Comparison of ENCODE assay signal across 8 cellular contexts in the genomic region with DNA sequence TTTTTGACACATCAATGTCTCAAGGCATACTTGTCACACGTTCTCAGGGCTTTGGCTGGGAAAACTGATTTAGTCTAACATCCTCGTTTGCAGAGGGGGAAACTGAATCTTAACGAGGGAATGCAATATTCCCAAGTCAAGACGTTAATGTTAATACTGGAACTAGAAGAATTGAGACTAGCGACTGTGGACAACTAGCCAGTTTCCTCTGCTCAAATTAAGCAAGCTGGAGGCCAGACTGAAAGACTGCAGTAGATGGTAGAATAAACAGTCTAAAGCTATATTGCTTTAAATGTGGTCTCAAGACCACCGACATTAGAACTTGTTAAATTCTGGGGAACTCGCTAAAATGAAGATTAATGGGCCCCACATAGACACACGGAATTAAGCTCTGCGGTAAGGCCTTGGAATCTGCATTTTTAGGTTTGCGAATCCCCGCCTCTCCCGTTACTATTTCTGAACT. TPM values are rescaled to one million over a fixed set of nuclear protein-coding genes. Genes with fewer than 3 reads are reported as not detected.
DNase-seq lines count a peak whose midpoint lies in the region; ATAC-seq and TF ChIP-seq lines count a peak whose summit lies in the region.

No MANE protein-coding gene starts in this region.

- ATAC-seq in HG03469 (IDR thresholded peaks at IDR 0.05; ENCODE audit: unreplicated experiment), result no peak

- intact Hi-C loops in CD14-positive monocyte (cut with micrococcal nuclease), result loop anchor here (1.0 to 5.0 kb wide), 2 partner anchors 52 to 116 kb away; no protein-coding TSS in a partner anchor

- H4K20me1 ChIP-seq in GM23248 (ENCODE audit: insufficient read depth), result no peaks in the 10 kb centered on the region

- peak overlapping the region; percentile 82 for H3K9ac ChIP-seq in GM23248

- TF ChIP-seq CTCF in CD14-positive monocyte (IDR thresholded peaks at IDR 0.05) (no peak), foreskin fibroblast (IDR thresholded peaks at IDR 0.05; ENCODE audit: low read depth, low read length) (no peak)

- peaks cover 0 to 4% (median 0%) of the 10 kb centered on the region in 7 donors for H3K9me3 Mint-ChIP-seq in CD14-positive monocyte

- H3K36me3 ChIP-seq in GM23248 (ENCODE audit: low read depth), result peaks cover 14% of the 10 kb centered on the region; the same call in 1 of the 2 replicates

- H3K4me3 Mint-ChIP-seq in CD14-positive monocyte, result peak overlapping the region; percentile 97 to 99

- peak overlapping the region; percentile 76 for H3K27ac ChIP-seq in GM23248

- WGBS in GM23248 (ENCODE audit: low coverage in 1 of 2, low lambda C conversion rate in 2 of 2, missing lambda C conversion rate in 2 of 2), 2 experiments, result 1 to 2% methylated on average over 12 of the region's 12 CpGs

- no peaks in the 10 kb centered on the region for H3K27me3 Mint-ChIP-seq in CD14-positive monocyte (ENCODE audit: low read depth in 3 of 3)

- H3K4me2 ChIP-seq in GM23248 (ENCODE audit: unreplicated experiment), result peak overlapping the region; percentile 84

- H3K36me3 Mint-ChIP-seq in CD14-positive monocyte, result peaks cover 20 to 28% of the 10 kb centered on the region in 2 donors

- no peaks in the 10 kb centered on the region for H3K27me3 ChIP-seq in GM23248 (replicated peaks; ENCODE audit: insufficient read depth)

- peak overlapping the region; percentile 91 for H2AFZ ChIP-seq in GM23248

- H3K4me3 ChIP-seq in GM23248 (peak overlapping the region; percentile 85), foreskin fibroblast (ENCODE audit: low read depth in 1 of 2, low read length in 2 of 2) (peak overlapping the region; percentile 91 to 95)

- no peaks in the 10 kb centered on the region for H3K9me2 ChIP-seq in GM23248 (ENCODE audit: insufficient read depth)

- DNase-seq in CD14-positive monocyte (ENCODE audit: low spot score) (no peak), GM23248 (no peak), SKM-1 treated with dmso at 0.1 percent for 144 hours (lab: John Stamatoyannopoulos, UW; ENCODE audit: unreplicated experiment) (peak; percentile 57), foreskin fibroblast (peak in 1 of 2 donors; percentile 38), pulmonary artery endothelial cell (ENCODE audit: low read depth, low spot score) (peak; percentile 5), COR-L47 (lab: John Stamatoyannopoulos, UW) (no peak)
- DNase-seq in stimulated activated CD4-positive, alpha-beta T cell treated with anti-CD3 and anti-CD28 coated beads, Interleukin-15, amount 100 ng/mL, for 24 hours, result no peak

- peaks cover 8% of the 10 kb centered on the region; the same call in 1 of the 2 replicates for H3F3A ChIP-seq in GM23248 (ENCODE audit: insufficient read depth)

- H3K27ac Mint-ChIP-seq in CD14-positive monocyte, result peak overlapping the region; percentile 97 to 99 (median 98)

- H3K4me1 Mint-ChIP-seq in CD14-positive monocyte, result peaks cover 41% of the 10 kb centered on the region

- H3K9me3 ChIP-seq in GM23248 (ENCODE audit: low read depth), result no peaks in the 10 kb centered on the region

- peaks cover 9% of the 10 kb centered on the region; the same call in 1 of the 2 replicates for H3K4me1 ChIP-seq in GM23248 (ENCODE audit: insufficient read depth)

- in situ Hi-C loops in GM23248 (cut with MboI), result no loop called here

- H3K79me2 ChIP-seq in GM23248 (ENCODE audit: insufficient read depth), result peaks cover 41% of the 10 kb centered on the region

RNA-seq across cellular contexts. Expression of gene TFAM, which starts 0.6 kb away (rescaled TPM):
- polyA plus RNA-seq in CD14-positive monocyte (10 to 100 TPM; 33.8 to 34.4 TPM), GM23248 (2016; fragmentation: Nextera tagmentation; extraction: Ambion mirVana) (17.8 and 20.6 TPM in 2 replicates)
- total RNA-seq in GM23248 (2014; rRNA removed; shearing (Covaris generic)), result 12.5 and 20.0 TPM in 2 replicates
- total RNA-seq in pulmonary artery endothelial cell, result 58.6 and 61.0 TPM in 2 replicates

RNA-seq across cellular contexts. Expression of gene UBE2D1, which starts 49.8 kb away (rescaled TPM):
- polyA plus RNA-seq in CD14-positive monocyte, result 100 to 1,000 TPM; 107 to 119 TPM
- 14.3 and 17.7 TPM in 2 replicates for total RNA-seq in GM23248 (2014; rRNA removed; shearing (Covaris generic))
- polyA plus RNA-seq in GM23248 (2016; fragmentation: Nextera tagmentation; extraction: Ambion mirVana), result 31.9 and 33.4 TPM in 2 replicates
- 10.3 and 12.8 TPM in 2 replicates for total RNA-seq in pulmonary artery endothelial cell

Comparison
In these comparisons a context has a peak if more than half of its experiments do, and no peak if none do; other contexts are left out.
1. DNase-seq: peak in SKM-1 treated with dmso at 0.1 percent for 144 hours (single experiment) and pulmonary artery endothelial cell (single experiment); none in CD14-positive monocyte (single experiment), GM23248 (single experiment), COR-L47 (single experiment) and stimulated activated CD4-positive, alpha-beta T cell treated with anti-CD3 and anti-CD28 coated beads, Interleukin-15, amount 100 ng/mL, for 24 hours (single experiment).